Comparison of ENCODE assay signal across 9 cellular contexts in the genomic region with DNA sequence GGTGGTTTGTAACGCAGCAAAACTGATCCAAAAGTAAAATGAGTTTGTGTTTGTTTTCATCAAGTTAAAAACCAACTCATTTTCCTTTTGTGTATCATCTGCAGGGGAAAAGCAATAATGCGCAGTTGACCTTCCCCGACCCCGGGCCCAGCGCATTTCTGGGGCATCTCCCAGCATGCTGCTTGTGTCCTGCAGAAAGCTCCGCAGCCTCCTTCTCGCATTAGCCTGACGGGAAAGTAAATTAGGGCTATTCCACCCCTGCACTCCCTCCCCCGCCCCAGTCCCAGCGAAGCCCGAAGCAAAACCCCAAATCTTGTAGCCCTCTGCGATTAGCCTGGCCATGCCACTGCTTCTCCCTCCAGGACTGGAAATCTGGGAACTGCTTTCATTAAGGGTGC.
DNase-seq lines count a peak whose midpoint lies in the region; ATAC-seq and TF ChIP-seq lines count a peak whose summit lies in the region.
"Had no signal": no experiment of that assay in that cellular context is flagged by ENCODE, and none has a peak within 500 bp of the region (broad histone marks: within the 10 kb centered on the region; RNA-seq: fewer than 3 reads in every experiment).

No MANE protein-coding gene starts in this region.

- peaks cover 16% of the 10 kb centered on the region for H3K4me1 ChIP-seq in left ventricle myocardium inferior
- peaks cover 9% of the 10 kb centered on the region for H3K4me1 ChIP-seq in endodermal cell (ENCODE audit: control insufficient read depth, insufficient read depth, low read length)
- H3K4me1 ChIP-seq in neuronal stem cell (ENCODE audit: control insufficient read depth in 2 of 2, insufficient read depth in 1 of 2, low read depth in 1 of 2, low read length in 2 of 2): peaks cover 2 to 7% of the 10 kb centered on the region in 2 donors

- no peak overlapping the region for H4K91ac ChIP-seq in neuronal stem cell (ENCODE audit: low read depth, low read length, poor library complexity)

- intact Hi-C loops in left ventricle myocardium inferior (cut with micrococcal nuclease) (no loop called here), cardiac septum (cut with DNase I) (loop anchor here (2.0 to 5.0 kb wide), 3 partner anchors 81 to 204 kb away; a partner anchor contains a TSS)

- WGBS in endodermal cell (ENCODE audit: insufficient coverage in 1 of 2, insufficient read length in 1 of 2), 2 experiments: 86 to 88% methylated on average over 4 to 12 of the region's 12 CpGs
- WGBS in neuronal stem cell (ENCODE audit: extremely low coverage in 2 of 2, insufficient read length in 2 of 2, insufficient replicate concordance in 1 of 2), 2 donors: no CpG with 5 or more reads among the region's 12 CpGs

- H3K4me3 Mint-ChIP-seq in endodermal cell (peak overlapping the region; percentile 48), osteocyte (ENCODE audit: unreplicated experiment) (no peak overlapping the region)

- H3K9me3 Mint-ChIP-seq in endodermal cell (no peaks in the 10 kb centered on the region), osteocyte (ENCODE audit: unreplicated experiment) (no peaks in the 10 kb centered on the region)
- H3K9me3 Mint-ChIP-seq: activated naive CD4-positive, alpha-beta T cell treated with anti-CD3 and anti-CD28 coated beads, Interleukin-2, amount 50 U/mL, for 72 hours had no signal

- no peaks in the 10 kb centered on the region for H3K36me3 ChIP-seq in left ventricle myocardium inferior
- no peaks in the 10 kb centered on the region for H3K36me3 ChIP-seq in endodermal cell (ENCODE audit: control insufficient read depth, insufficient read depth, low read length)
- no peaks in the 10 kb centered on the region for H3K36me3 ChIP-seq in neuronal stem cell (replicated peaks in 1 of 2; ENCODE audit: control insufficient read depth in 2 of 2, insufficient read depth in 2 of 2, low read length in 2 of 2)

- H2BK12ac ChIP-seq in neuronal stem cell (ENCODE audit: low read length): no peak overlapping the region

- no peak overlapping the region for H2AK5ac ChIP-seq in neuronal stem cell (ENCODE audit: low read depth, low read length)

- H2BK120ac ChIP-seq in neuronal stem cell (ENCODE audit: low read depth, low read length): no peak overlapping the region

- peak overlapping the region; percentile 54 for H3K18ac ChIP-seq in neuronal stem cell (ENCODE audit: low read length)

- H2BK15ac ChIP-seq in neuronal stem cell (ENCODE audit: low read length): no peak overlapping the region

- H3K4me3 ChIP-seq in left ventricle myocardium inferior (peak overlapping the region; percentile 55), endodermal cell (ENCODE audit: low read length) (no peak overlapping the region), neuronal stem cell (ENCODE audit: low read length in 2 of 2) (no peak overlapping the region)

- H3K4me1 Mint-ChIP-seq in endodermal cell (peaks cover 19% of the 10 kb centered on the region), osteocyte (ENCODE audit: unreplicated experiment) (peaks cover 7% of the 10 kb centered on the region)

- no peak for ATAC-seq in HG02970 (IDR thresholded peaks at IDR 0.05; ENCODE audit: low FRiP score, unreplicated experiment)
- no peak for ATAC-seq in HG03039 (IDR thresholded peaks at IDR 0.05; ENCODE audit: unreplicated experiment)

- H3K79me1 ChIP-seq in neuronal stem cell (ENCODE audit: low read depth, low read length): no peaks in the 10 kb centered on the region

- H3K9me3 ChIP-seq in left ventricle myocardium inferior (replicated peaks) (no peaks in the 10 kb centered on the region), endodermal cell (ENCODE audit: control insufficient read depth, low read length) (no peaks in the 10 kb centered on the region), neuronal stem cell (replicated peaks in 1 of 2; ENCODE audit: control insufficient read depth in 2 of 2, insufficient read depth in 1 of 2, low read depth in 1 of 2, low read length in 2 of 2) (no peaks in the 10 kb centered on the region)

- H3K27me3 Mint-ChIP-seq in endodermal cell (ENCODE audit: insufficient read depth) (no peaks in the 10 kb centered on the region), osteocyte (ENCODE audit: unreplicated experiment) (no peaks in the 10 kb centered on the region)

- DNase-seq in left ventricle myocardium inferior (no peak), cardiac septum (ENCODE audit: low spot score) (no peak), endodermal cell (no peak), neuronal stem cell (ENCODE audit: low spot score) (no peak), osteocyte (ENCODE audit: extremely low spot score, unreplicated experiment) (no peak), NCI-H2107 (lab: John Stamatoyannopoulos, UW) (no peak)

- H3K4me2 ChIP-seq in neuronal stem cell (ENCODE audit: insufficient read depth, low read length, poor library complexity, severe bottlenecking): no peak overlapping the region

- no peaks in the 10 kb centered on the region for H3K36me3 Mint-ChIP-seq in endodermal cell (ENCODE audit: low read depth)
- no peaks in the 10 kb centered on the region for H3K36me3 Mint-ChIP-seq in osteocyte (ENCODE audit: unreplicated experiment)
- H3K36me3 Mint-ChIP-seq: activated naive CD4-positive, alpha-beta T cell treated with anti-CD3 and anti-CD28 coated beads, Interleukin-2, amount 50 U/mL, for 72 hours had no signal

- H4K8ac ChIP-seq in neuronal stem cell (ENCODE audit: low read depth, low read length): no peak overlapping the region

- no peak overlapping the region for H3K9ac ChIP-seq in endodermal cell (ENCODE audit: extremely low read depth, low read length, poor library complexity, severe bottlenecking)
- no peak overlapping the region for H3K9ac ChIP-seq in neuronal stem cell (ENCODE audit: low read depth, low read length, poor library complexity)

- H3K27ac ChIP-seq in left ventricle myocardium inferior (replicated peaks): peak overlapping the region; percentile 58
- no peak overlapping the region for H3K27ac ChIP-seq in endodermal cell (ENCODE audit: low read depth, low read length)
- no peak overlapping the region for H3K27ac ChIP-seq in neuronal stem cell (replicated peaks; ENCODE audit: low read length)

- H3K27me3 ChIP-seq in left ventricle myocardium inferior (ENCODE audit: low read depth): no peaks in the 10 kb centered on the region
- no peaks in the 10 kb centered on the region for H3K27me3 ChIP-seq in endodermal cell (ENCODE audit: control insufficient read depth, insufficient read depth, low read length, poor library complexity, severe bottlenecking)
- peaks cover 0 to 24% (median 0%) of the 10 kb centered on the region in 3 experiments for H3K27me3 ChIP-seq in neuronal stem cell (ENCODE audit: control insufficient read depth in 3 of 3, insufficient read depth in 3 of 3, low read depth in 1 of 3, low read length in 3 of 3)

- peak overlapping the region; percentile 11 for H3K27ac Mint-ChIP-seq in endodermal cell
- H3K27ac Mint-ChIP-seq in osteocyte (ENCODE audit: unreplicated experiment): no peak overlapping the region

- no peak overlapping the region for H2BK5ac ChIP-seq in neuronal stem cell (ENCODE audit: low read length)

- no peak overlapping the region for H3K23ac ChIP-seq in neuronal stem cell (ENCODE audit: low read depth, low read length, poor library complexity)

- TF ChIP-seq CTCF in left ventricle myocardium inferior (IDR thresholded peaks at IDR 0.05; ENCODE audit: borderline replicate concordance) (no peak), endodermal cell (conservative IDR thresholded peaks at IDR 0.05) (no peak), osteocyte (IDR thresholded peaks at IDR 0.05) (no peak)

- H3K14ac ChIP-seq in neuronal stem cell (ENCODE audit: low read length): no peak overlapping the region

- peak overlapping the region; percentile 91 for H2AFZ ChIP-seq in neuronal stem cell (ENCODE audit: low read length)

- no peak overlapping the region for H3K4ac ChIP-seq in neuronal stem cell (ENCODE audit: low read length)
